Comparison of ENCODE assay signal across 18 cellular contexts in genomic region chr5:37514946-37515345, GRCh38.
DNase-seq lines count a peak whose midpoint lies in the region; ATAC-seq, FAIRE-seq and TF ChIP-seq lines count a peak whose summit lies in the region.
"Had no signal": no experiment of that assay in that cellular context is flagged by ENCODE, and none has a peak within 500 bp of the region (broad histone marks: within the 10 kb centered on the region; RNA-seq: fewer than 3 reads in every experiment).

No MANE protein-coding gene starts in this region.

- H3K9me3 ChIP-seq in T-helper 17 cell (ENCODE audit: control insufficient read depth, low read length, poor library complexity, severe bottlenecking), result no peaks in the 10 kb centered on the region

- FAIRE-seq in H54 (lab: Jason Lieb, UNC), result peak; percentile 6
- FAIRE-seq: A549, D721Med, G401.6, GM12891, GM19239 had no signal

- peaks cover 4% of the 10 kb centered on the region for H3K4me1 Mint-ChIP-seq in T-helper 17 cell
- no peaks in the 10 kb centered on the region for H3K4me1 Mint-ChIP-seq in stimulated activated memory B cell treated with anti-CD40 and anti-IgM and Interleukin-4, amounts not matched to agents 10 μg/mL and 1 μg/mL and 100 μg/mL, for 72 hours
- H3K4me1 Mint-ChIP-seq: B cell had no signal

- intact Hi-C loops in head of caudate nucleus (cut with DNase I), result no loop called here

- H3K4me3 Mint-ChIP-seq in T-helper 17 cell, result no peak overlapping the region
- H3K4me3 Mint-ChIP-seq in stimulated activated memory B cell treated with anti-CD40 and anti-IgM and Interleukin-4, amounts not matched to agents 10 μg/mL and 1 μg/mL and 100 μg/mL, for 72 hours, result no peak overlapping the region
- H3K4me3 Mint-ChIP-seq: B cell; CD4-positive, alpha-beta T cell; CD8-positive, alpha-beta T cell had no signal

- no peak for TF ChIP-seq POLR2A in H54 (IDR thresholded peaks at IDR 0.05; ENCODE audit: low read depth, low read length)

- H3K27me3 Mint-ChIP-seq in T-helper 17 cell, result no peaks in the 10 kb centered on the region
- H3K27me3 Mint-ChIP-seq in stimulated activated memory B cell treated with anti-CD40 and anti-IgM and Interleukin-4, amounts not matched to agents 10 μg/mL and 1 μg/mL and 100 μg/mL, for 72 hours, result no peaks in the 10 kb centered on the region
- H3K27me3 Mint-ChIP-seq: B cell; CD4-positive, alpha-beta T cell had no signal

- peaks cover 8% of the 10 kb centered on the region for H3K36me3 Mint-ChIP-seq in T-helper 17 cell (ENCODE audit: low read depth)
- H3K36me3 Mint-ChIP-seq in stimulated activated memory B cell treated with anti-CD40 and anti-IgM and Interleukin-4, amounts not matched to agents 10 μg/mL and 1 μg/mL and 100 μg/mL, for 72 hours, result peaks cover 64% of the 10 kb centered on the region

- DNase-seq in H54 (ENCODE audit: insufficient read length, low spot score), result no peak
- no peak for DNase-seq in T-helper 17 cell
- no peak for DNase-seq in head of caudate nucleus
- DNase-seq: AML-193; Caco-2; Calu3; CD4-positive, alpha-beta T cell; CD8-positive, alpha-beta T cell; DMS79 treated with DMSO at 0.1 percent for 48 hours; GF-D8 had no signal

- ATAC-seq in T-helper 17 cell (no peak), HG02759 (IDR thresholded peaks at IDR 0.05; ENCODE audit: unreplicated experiment) (no peak)
- no peak for ATAC-seq in stimulated activated memory B cell treated with anti-CD40 and anti-IgM and Interleukin-4, amounts not matched to agents 10 μg/mL and 1 μg/mL and 100 μg/mL, for 72 hours
- ATAC-seq: A549; CD8-positive, alpha-beta T cell had no signal

- H3K27ac Mint-ChIP-seq in T-helper 17 cell, result peak overlapping the region; percentile 19
- peak overlapping the region; percentile 30 for H3K27ac Mint-ChIP-seq in stimulated activated memory B cell treated with anti-CD40 and anti-IgM and Interleukin-4, amounts not matched to agents 10 μg/mL and 1 μg/mL and 100 μg/mL, for 72 hours
- H3K27ac Mint-ChIP-seq: B cell; CD4-positive, alpha-beta T cell had no signal

- peaks cover 3% of the 10 kb centered on the region for H3K9me3 Mint-ChIP-seq in stimulated activated memory B cell treated with anti-CD40 and anti-IgM and Interleukin-4, amounts not matched to agents 10 μg/mL and 1 μg/mL and 100 μg/mL, for 72 hours
- H3K9me3 Mint-ChIP-seq: CD4-positive, alpha-beta T cell; CD8-positive, alpha-beta T cell had no signal
